In genomic region chr1:33080885-33081553, GRCh38 we compare ENCODE assay signal across 8 cellular contexts. TPM values are rescaled to one million over a fixed set of nuclear protein-coding genes. Genes with fewer than 3 reads are reported as not detected.
DNase-seq lines count a peak whose midpoint lies in the region; ATAC-seq and TF ChIP-seq lines count a peak whose summit lies in the region.

Gene AZIN2 (plus strand): TSS chr1:33081153. CDS start chr1:33082250, 1,097 bp downstream.

- no peaks in the 10 kb centered on the region for H3K36me3 Mint-ChIP-seq in chondrocyte (ENCODE audit: low read depth)

- no peaks in the 10 kb centered on the region for H3K9me3 Mint-ChIP-seq in chondrocyte (ENCODE audit: low read depth)

- H3K27ac Mint-ChIP-seq in chondrocyte (ENCODE audit: unreplicated experiment): peak within 1 kb of the TSS; percentile 34

- ATAC-seq in HG03196 (IDR thresholded peaks at IDR 0.05; ENCODE audit: unreplicated experiment): peak; percentile 77

- H3K4me3 ChIP-seq in kidney epithelial cell (ENCODE audit: low read depth, low read length): peak within 1 kb of the TSS; percentile 73

- peak; percentile 98 for DNase-seq in AG08396 (ENCODE audit: low spot score)
- DNase-seq in NCI-H345 (lab: John Stamatoyannopoulos, UW): peak; percentile 95
- DNase-seq in activated CD4-positive, alpha-beta T cell treated with anti-CD3 and anti-CD28 coated beads for 24 hours (ENCODE audit: low read depth in 2 of 2): peak; percentile 92 to 98
- peak; percentile 98 for DNase-seq in chondrocyte (ENCODE audit: low spot score)
- DNase-seq in kidney epithelial cell (ENCODE audit: low read depth): peak; percentile 79
- peak; percentile 95 to 98 for DNase-seq in stimulated activated CD4-positive, alpha-beta T cell treated with anti-CD3 and anti-CD28 coated beads, Interleukin-15, amount 100 ng/mL, for 1 hour (ENCODE audit: low read depth in 1 of 2, low spot score in 1 of 2)

- H3K27me3 ChIP-seq in kidney epithelial cell (ENCODE audit: control insufficient read depth, insufficient read depth, low read length): peaks cover 3% of the 10 kb centered on the region

- H3K27me3 Mint-ChIP-seq in chondrocyte (ENCODE audit: low read depth): no peaks in the 10 kb centered on the region

- H3K36me3 ChIP-seq in kidney epithelial cell (ENCODE audit: control insufficient read depth, insufficient read depth, low read length): no peaks in the 10 kb centered on the region

- peak within 1 kb of the TSS; percentile 78 for H3K4me3 Mint-ChIP-seq in chondrocyte (ENCODE audit: unreplicated experiment)

- peaks cover 17% of the 10 kb centered on the region for H3K4me1 Mint-ChIP-seq in chondrocyte (ENCODE audit: low read depth)

- TF ChIP-seq CTCF in chondrocyte (IDR thresholded peaks at IDR 0.05): peak; percentile 47
- no peak for TF ChIP-seq CTCF in kidney epithelial cell (IDR thresholded peaks at IDR 0.05; ENCODE audit: insufficient read depth, low read length, poor library complexity, severe bottlenecking)

- peak; percentile 24 for TF ChIP-seq POLR2A in GM18951 (IDR thresholded peaks at IDR 0.05; ENCODE audit: extremely low read depth, insufficient read depth, insufficient read length)

- in situ Hi-C loops in GM18951 (cut with MboI; ENCODE audit: low sequenced_read_pairs, unreplicated experiment): no loop called here

RNA-seq across cellular contexts. Expression of gene AZIN2, which starts in this region (rescaled TPM):
- total RNA-seq in chondrocyte (3.5 to 12.4 TPM (median 5.8 TPM) in 3 replicates), kidney epithelial cell (2.8 and 4.0 TPM in 2 replicates)

Comparison
In these comparisons a context has a peak if more than half of its experiments do, and no peak if none do; other contexts are left out.
1. Peak in every context shown above with its lines: DNase-seq, ATAC-seq and H3K4me3 ChIP-seq.